Comparison of ENCODE assay signal across 18 cellular contexts in the genomic region with DNA sequence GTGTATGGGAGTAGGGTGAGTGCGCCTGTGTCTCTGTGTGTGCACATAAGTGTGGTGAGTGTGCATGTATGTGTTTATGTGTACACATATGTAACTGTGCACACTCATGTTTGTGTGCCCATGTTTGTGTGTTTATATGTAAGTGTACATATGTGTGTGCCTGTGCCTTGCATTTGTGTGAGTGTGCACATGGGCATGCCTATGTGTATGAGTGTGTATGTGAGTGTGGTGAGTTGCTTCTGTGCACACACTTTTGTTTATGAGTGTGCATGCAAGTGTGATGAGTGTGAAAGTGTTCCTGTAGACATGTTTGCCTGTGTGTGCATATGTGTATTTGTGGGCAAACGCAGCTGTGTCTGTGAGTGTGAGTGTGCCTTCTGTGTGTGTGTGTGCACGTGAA.
DNase-seq lines count a peak whose midpoint lies in the region; FAIRE-seq lines count a peak whose summit lies in the region.
"Had no signal": no experiment of that assay in that cellular context is flagged by ENCODE, and none has a peak within 500 bp of the region (broad histone marks: within the 10 kb centered on the region; RNA-seq: fewer than 3 reads in every experiment).

No MANE protein-coding gene starts in this region.

- no peak for DNase-seq in activated naive CD4-positive, alpha-beta T cell treated with anti-CD3 and anti-CD28 coated beads, Interleukin-2, amount 10 ng/mL, durations not matched to agents 7 days and 5 days
- no peak for DNase-seq in activated naive CD4-positive, alpha-beta T cell (lab: John Stamatoyannopoulos, UW)
- no peak for DNase-seq in HTR-8/SVneo (ENCODE audit: insufficient read length, low spot score)
- no peak for DNase-seq in epithelial cell of prostate (ENCODE audit: low read depth, low spot score)
- no peak for DNase-seq in urothelium cell line (ENCODE audit: low spot score)
- no peak for DNase-seq in DMS153 treated with DMSO at 0.1 percent for 48 hours (lab: John Stamatoyannopoulos, UW; ENCODE audit: unreplicated experiment)
- no peak for DNase-seq in stimulated activated CD4-positive, alpha-beta T cell treated with anti-CD3 and anti-CD28 coated beads, Interleukin-4, amount 100 ng/mL, for 1 hour
- DNase-seq: DMS79 treated with DMSO at 0.1 percent for 48 hours, HFFc6, Kasumi-1, MM.1S, NCI-H1092, NCI-H2081, NCI-H446 treated with DMSO at 0.1 percent for 48 hours, NCI-H69 had no signal

- no peaks in the 10 kb centered on the region for H3K27me3 Mint-ChIP-seq in activated naive CD4-positive, alpha-beta T cell treated with anti-CD3 and anti-CD28 coated beads, Interleukin-2, amount 10 ng/mL, durations not matched to agents 7 days and 5 days

- FAIRE-seq in HTR-8/SVneo (lab: Jason Lieb, UNC) (peak; percentile 95), urothelium cell line (lab: Jason Lieb, UNC) (peak; percentile 17)
- FAIRE-seq: H54 had no signal

- H3K27ac Mint-ChIP-seq in activated naive CD4-positive, alpha-beta T cell treated with anti-CD3 and anti-CD28 coated beads, Interleukin-2, amount 10 ng/mL, durations not matched to agents 7 days and 5 days: peak overlapping the region; percentile 8
- H3K27ac Mint-ChIP-seq: CD14-positive monocyte, HFFc6 had no signal

- H3K4me1 Mint-ChIP-seq in activated naive CD4-positive, alpha-beta T cell treated with anti-CD3 and anti-CD28 coated beads, Interleukin-2, amount 10 ng/mL, durations not matched to agents 7 days and 5 days: peaks cover 52% of the 10 kb centered on the region

- no peaks in the 10 kb centered on the region for H3K9me3 Mint-ChIP-seq in activated naive CD4-positive, alpha-beta T cell treated with anti-CD3 and anti-CD28 coated beads, Interleukin-2, amount 10 ng/mL, durations not matched to agents 7 days and 5 days

- H3K36me3 Mint-ChIP-seq in activated naive CD4-positive, alpha-beta T cell treated with anti-CD3 and anti-CD28 coated beads, Interleukin-2, amount 10 ng/mL, durations not matched to agents 7 days and 5 days: peaks cover 9% of the 10 kb centered on the region
- H3K36me3 Mint-ChIP-seq: CD14-positive monocyte had no signal

- CTCF ChIA-PET in activated naive CD4-positive, alpha-beta T cell treated with anti-CD3 and anti-CD28 coated beads, Interleukin-2, amount 10 ng/mL, durations not matched to agents 7 days and 5 days (lab: Charles Lee): no interaction called here

- H3K27ac ChIP-seq in epithelial cell of prostate: peak overlapping the region; percentile 66
- H3K27ac ChIP-seq: SJSA1 had no signal

- H3K4me3 Mint-ChIP-seq in activated naive CD4-positive, alpha-beta T cell treated with anti-CD3 and anti-CD28 coated beads, Interleukin-2, amount 10 ng/mL, durations not matched to agents 7 days and 5 days: no peak overlapping the region
- H3K4me3 Mint-ChIP-seq: CD14-positive monocyte, HFFc6 had no signal
